ENCODE assay signal across 1 cellular context in the genomic region with DNA sequence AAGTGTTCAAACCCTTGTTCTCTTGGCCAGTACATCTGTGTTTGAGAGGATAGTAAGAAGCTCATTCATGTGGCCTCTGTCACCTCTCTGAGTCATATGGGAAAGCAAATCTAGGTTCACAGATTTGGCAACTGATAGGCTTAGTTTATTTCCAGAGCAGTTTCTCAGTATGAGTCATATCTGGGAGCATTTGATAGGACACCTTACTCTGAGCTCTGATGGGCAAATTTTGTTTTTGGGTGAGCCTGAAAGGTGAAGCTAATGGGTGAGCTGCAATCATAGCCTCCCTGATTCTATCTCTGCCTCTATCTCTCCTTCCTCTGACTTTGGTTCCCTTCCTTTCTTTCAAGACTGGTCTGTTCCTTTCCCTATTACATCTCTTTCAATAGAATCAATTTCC.
TF ChIP-seq lines count a peak whose summit lies in the region.

No MANE protein-coding gene starts in this region.

TF ChIP-seq in GM23338, 12 proteins besides CTCF, POLR2A, EP300 and RAD21 (continued from another document):
- TF ChIP-seq, protein P1, sequence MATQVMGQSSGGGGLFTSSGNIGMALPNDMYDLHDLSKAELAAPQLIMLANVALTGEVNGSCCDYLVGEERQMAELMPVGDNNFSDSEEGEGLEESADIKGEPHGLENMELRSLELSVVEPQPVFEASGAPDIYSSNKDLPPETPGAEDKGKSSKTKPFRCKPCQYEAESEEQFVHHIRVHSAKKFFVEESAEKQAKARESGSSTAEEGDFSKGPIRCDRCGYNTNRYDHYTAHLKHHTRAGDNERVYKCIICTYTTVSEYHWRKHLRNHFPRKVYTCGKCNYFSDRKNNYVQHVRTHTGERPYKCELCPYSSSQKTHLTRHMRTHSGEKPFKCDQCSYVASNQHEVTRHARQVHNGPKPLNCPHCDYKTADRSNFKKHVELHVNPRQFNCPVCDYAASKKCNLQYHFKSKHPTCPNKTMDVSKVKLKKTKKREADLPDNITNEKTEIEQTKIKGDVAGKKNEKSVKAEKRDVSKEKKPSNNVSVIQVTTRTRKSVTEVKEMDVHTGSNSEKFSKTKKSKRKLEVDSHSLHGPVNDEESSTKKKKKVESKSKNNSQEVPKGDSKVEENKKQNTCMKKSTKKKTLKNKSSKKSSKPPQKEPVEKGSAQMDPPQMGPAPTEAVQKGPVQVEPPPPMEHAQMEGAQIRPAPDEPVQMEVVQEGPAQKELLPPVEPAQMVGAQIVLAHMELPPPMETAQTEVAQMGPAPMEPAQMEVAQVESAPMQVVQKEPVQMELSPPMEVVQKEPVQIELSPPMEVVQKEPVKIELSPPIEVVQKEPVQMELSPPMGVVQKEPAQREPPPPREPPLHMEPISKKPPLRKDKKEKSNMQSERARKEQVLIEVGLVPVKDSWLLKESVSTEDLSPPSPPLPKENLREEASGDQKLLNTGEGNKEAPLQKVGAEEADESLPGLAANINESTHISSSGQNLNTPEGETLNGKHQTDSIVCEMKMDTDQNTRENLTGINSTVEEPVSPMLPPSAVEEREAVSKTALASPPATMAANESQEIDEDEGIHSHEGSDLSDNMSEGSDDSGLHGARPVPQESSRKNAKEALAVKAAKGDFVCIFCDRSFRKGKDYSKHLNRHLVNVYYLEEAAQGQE (IDR thresholded peaks at IDR 0.05; ENCODE audit: unreplicated experiment) = no peak
- no peak for TF ChIP-seq ZNF114 (CRISPR knock-in tag; IDR thresholded peaks at IDR 0.05)
TF ChIP-seq in GM23338: peak in this region for 0.
